In genomic region chr12:645563-646071, GRCh38 we compare ENCODE assay signal across 9 cellular contexts. TPM values are rescaled to one million over a fixed set of nuclear protein-coding genes. Genes with fewer than 3 reads are reported as not detected.
DNase-seq lines count a peak whose midpoint lies in the region; ATAC-seq and TF ChIP-seq lines count a peak whose summit lies in the region.
"Had no signal": no experiment of that assay in that cellular context is flagged by ENCODE, and none has a peak within 500 bp of the region (broad histone marks: within the 10 kb centered on the region; RNA-seq: fewer than 3 reads in every experiment).

No MANE protein-coding gene starts in this region.

- no peak overlapping the region for H3K4me3 Mint-ChIP-seq in endodermal cell
- H3K4me3 Mint-ChIP-seq: activated naive CD8-positive, alpha-beta T cell had no signal

- TF ChIP-seq CTCF in endodermal cell (conservative IDR thresholded peaks at IDR 0.05) (no peak), uterus (IDR thresholded peaks at IDR 0.05) (no peak)

- peaks cover 3% of the 10 kb centered on the region for H3K36me3 Mint-ChIP-seq in endodermal cell (ENCODE audit: low read depth)
- H3K36me3 Mint-ChIP-seq: activated naive CD8-positive, alpha-beta T cell had no signal

- intact Hi-C loops in uterus (cut with DNase I; ENCODE audit: low total_unique reads): loop anchor here (10.0 kb wide), 1 partner anchor 109 kb away; the partner anchor contains the start of gene WNK1

- H3K4me1 ChIP-seq in endodermal cell (ENCODE audit: control insufficient read depth, insufficient read depth, low read length): no peaks in the 10 kb centered on the region
- H3K4me1 ChIP-seq in muscle layer of colon (ENCODE audit: insufficient read depth, low read length): peaks cover 41% of the 10 kb centered on the region
- peaks cover 8 to 15% of the 10 kb centered on the region in 2 donors for H3K4me1 ChIP-seq in uterus

- H3K4me3 ChIP-seq in endodermal cell (ENCODE audit: low read length): no peak overlapping the region
- peak overlapping the region; percentile 9 to 20 for H3K4me3 ChIP-seq in muscle layer of colon (ENCODE audit: low read depth in 1 of 2, low read length in 2 of 2)
- no peak overlapping the region for H3K4me3 ChIP-seq in uterus

- peak; percentile 64 for DNase-seq in activated effector memory CD4-positive, alpha-beta T cell treated with anti-CD3 and anti-CD28 coated beads, Interleukin-2, amount 50 U/mL, for 16 hours
- no peak for DNase-seq in activated effector memory CD4-positive, alpha-beta T cell treated with Interleukin-2 at 50 U/mL for 16 hours
- DNase-seq in endodermal cell (peak; percentile 42), uterus (peak; percentile 65 to 80), SIG-M5 treated with dmso at 0.1 percent for 504 hours (lab: John Stamatoyannopoulos, UW; ENCODE audit: unreplicated experiment) (no peak)
- DNase-seq in effector CD4-positive, alpha-beta T cell: no peak

- H3K27me3 Mint-ChIP-seq in endodermal cell (ENCODE audit: insufficient read depth): no peaks in the 10 kb centered on the region
- H3K27me3 Mint-ChIP-seq: activated naive CD8-positive, alpha-beta T cell had no signal

- no peaks in the 10 kb centered on the region for H3K9me3 Mint-ChIP-seq in endodermal cell

- H3K9ac ChIP-seq in endodermal cell (ENCODE audit: extremely low read depth, low read length, poor library complexity, severe bottlenecking) (no peak overlapping the region), muscle layer of colon (ENCODE audit: low read length) (no peak overlapping the region)

- WGBS in endodermal cell (ENCODE audit: insufficient coverage in 1 of 2, insufficient read length in 1 of 2), 2 experiments: 75 to 87% methylated on average over 6 to 8 of the region's 8 CpGs

- H3K27ac ChIP-seq in endodermal cell (ENCODE audit: low read depth, low read length): no peak overlapping the region
- peak overlapping the region; percentile 58 for H3K27ac ChIP-seq in muscle layer of colon (ENCODE audit: low read depth, low read length)
- H3K27ac ChIP-seq in uterus: peak overlapping the region; percentile 92 to 97

- H3K27ac Mint-ChIP-seq in endodermal cell: no peak overlapping the region
- H3K27ac Mint-ChIP-seq: activated naive CD8-positive, alpha-beta T cell had no signal

- TF ChIP-seq POLR2A in uterus (IDR thresholded peaks at IDR 0.05): no peak

- H3K4me1 Mint-ChIP-seq in endodermal cell: peaks cover 14% of the 10 kb centered on the region

- H3K9me3 ChIP-seq in endodermal cell (ENCODE audit: control insufficient read depth, low read length): no peaks in the 10 kb centered on the region
- no peaks in the 10 kb centered on the region for H3K9me3 ChIP-seq in muscle layer of colon (ENCODE audit: low read length)
- H3K9me3 ChIP-seq in uterus: no peaks in the 10 kb centered on the region

- no peak for ATAC-seq in HG02970 (IDR thresholded peaks at IDR 0.05; ENCODE audit: low FRiP score, unreplicated experiment)

- no peaks in the 10 kb centered on the region for H3K36me3 ChIP-seq in endodermal cell (ENCODE audit: control insufficient read depth, insufficient read depth, low read length)
- no peaks in the 10 kb centered on the region for H3K36me3 ChIP-seq in muscle layer of colon (ENCODE audit: insufficient read depth, low read length)
- H3K36me3 ChIP-seq in uterus: no peaks in the 10 kb centered on the region

- H3K27me3 ChIP-seq in endodermal cell (ENCODE audit: control insufficient read depth, insufficient read depth, low read length, poor library complexity, severe bottlenecking) (no peaks in the 10 kb centered on the region), muscle layer of colon (ENCODE audit: control insufficient read depth in 1 of 2, insufficient read depth in 2 of 2, low read length in 2 of 2) (no peaks in the 10 kb centered on the region), uterus (no peaks in the 10 kb centered on the region)

RNA-seq across cellular contexts. Expression of gene NINJ2, which starts 17.6 kb away (rescaled TPM):
- total RNA-seq in endodermal cell: 1 to 10 TPM in 1 of 2 donors, under 1 TPM in 1; 0.73 to 5.1 TPM
- polyA plus RNA-seq in endodermal cell (2013, experiment 1 of 2): not detected
- polyA plus RNA-seq in endodermal cell (2013, experiment 2 of 2): 0.41 TPM
- total RNA-seq in uterus: 1 to 10 TPM in 2 of 4 donors, under 1 TPM in 1, not detected in 1; 0.97 to 5.4 (median 2.3) TPM

Comparison
In these comparisons a context has a peak if more than half of its experiments do, and no peak if none do; other contexts are left out.
1. DNase-seq: peak in activated effector memory CD4-positive, alpha-beta T cell treated with anti-CD3 and anti-CD28 coated beads, Interleukin-2, amount 50 U/mL, for 16 hours (single experiment), endodermal cell (single experiment) and uterus (2 of 2); none in activated effector memory CD4-positive, alpha-beta T cell treated with Interleukin-2 at 50 U/mL for 16 hours (single experiment), SIG-M5 treated with dmso at 0.1 percent for 504 hours (single experiment) and effector CD4-positive, alpha-beta T cell (single experiment).
2. H3K4me3 ChIP-seq: peak in muscle layer of colon (2 of 2); none in endodermal cell (single experiment) and uterus (0 of 2).